In genomic region chr1:151003175-151003574, GRCh38 we compare ENCODE assay signal across 14 cellular contexts. TPM values are rescaled to one million over a fixed set of nuclear protein-coding genes. Genes with fewer than 3 reads are reported as not detected.
DNase-seq lines count a peak whose midpoint lies in the region; ATAC-seq and TF ChIP-seq lines count a peak whose summit lies in the region.
"Had no signal": no experiment of that assay in that cellular context is flagged by ENCODE, and none has a peak within 500 bp of the region (broad histone marks: within the 10 kb centered on the region; RNA-seq: fewer than 3 reads in every experiment).

No MANE protein-coding gene starts in this region.

- H3K9me3 ChIP-seq in Karpas-422 (ENCODE audit: low read length), result no peaks in the 10 kb centered on the region
- H3K9me3 ChIP-seq: tibial artery had no signal

- H3K27ac ChIP-seq in Karpas-422 (ENCODE audit: low read length), result no peak overlapping the region

- intact Hi-C loops in CD14-positive monocyte (cut with micrococcal nuclease), result loop anchor here in 1 of 2 donors (10.0 kb wide), 1 partner anchor 162 kb away; the partner anchor contains the start of genes LYSMD1 and SCNM1

- peaks cover 9% of the 10 kb centered on the region for H3K79me2 ChIP-seq in Karpas-422 (ENCODE audit: low read length)

- peaks cover 44% of the 10 kb centered on the region for H3K4me1 ChIP-seq in Karpas-422 (ENCODE audit: low read length)

- peak overlapping the region; percentile 3; the same call in 1 of the 2 replicates for H3K9ac ChIP-seq in Karpas-422 (ENCODE audit: low read length)

- H3K9me3 Mint-ChIP-seq in CD14-positive monocyte (peaks cover 0 to 2% (median 0%) of the 10 kb centered on the region in 7 donors), nephron (no peaks in the 10 kb centered on the region)
- no peaks in the 10 kb centered on the region for H3K9me3 Mint-ChIP-seq in activated naive CD8-positive, alpha-beta T cell treated with anti-CD3 and anti-CD28 coated beads, Interleukin-2, amount 10 ng/mL, durations not matched to agents 7 days and 5 days
- H3K9me3 Mint-ChIP-seq: activated T-helper 2 cell treated with anti-CD3 and anti-CD28 coated beads, Interferon-gamma antibody, Interleukin-2, Interleukin-4, amounts not matched to agents 10 μg/mL and 5 μg/mL and 100 μg/mL, durations not matched to agents 14 hours and 24 hours and 36 hours had no signal

- H3K36me3 ChIP-seq in Karpas-422 (ENCODE audit: insufficient read depth, low read length), result no peaks in the 10 kb centered on the region

- TF ChIP-seq CTCF in CD14-positive monocyte (IDR thresholded peaks at IDR 0.05) (no peak), nephron (IDR thresholded peaks at IDR 0.05; ENCODE audit: unreplicated experiment in 3 of 3) (no peak)

- no peaks in the 10 kb centered on the region for H3K9me2 ChIP-seq in Karpas-422 (replicated peaks; ENCODE audit: insufficient read depth, low read length)

- no peak for ATAC-seq in activated naive CD8-positive, alpha-beta T cell treated with anti-CD3 and anti-CD28 coated beads, Interleukin-2, amount 10 ng/mL, durations not matched to agents 7 days and 5 days (ENCODE audit: low read depth)

- H3K4me3 Mint-ChIP-seq in CD14-positive monocyte, result peak overlapping the region in 1 of 2 donors; percentile 77
- peak overlapping the region; percentile 62 for H3K4me3 Mint-ChIP-seq in activated naive CD8-positive, alpha-beta T cell treated with anti-CD3 and anti-CD28 coated beads, Interleukin-2, amount 10 ng/mL, durations not matched to agents 7 days and 5 days
- H3K4me3 Mint-ChIP-seq in nephron, result peak overlapping the region; percentile 53 to 59 (median 57)

- H3K36me3 Mint-ChIP-seq in CD14-positive monocyte, result peaks cover 24 to 35% of the 10 kb centered on the region in 2 donors
- peaks cover 8% of the 10 kb centered on the region for H3K36me3 Mint-ChIP-seq in activated naive CD8-positive, alpha-beta T cell treated with anti-CD3 and anti-CD28 coated beads, Interleukin-2, amount 10 ng/mL, durations not matched to agents 7 days and 5 days
- H3K36me3 Mint-ChIP-seq in nephron (ENCODE audit: low read depth), result peaks cover 30% of the 10 kb centered on the region

- H3K27ac Mint-ChIP-seq in CD14-positive monocyte (peak overlapping the region; percentile 88 to 94 (median 91)), nephron (peak overlapping the region in 2 of 3 experiments; percentile 52 to 94)
- H3K27ac Mint-ChIP-seq in activated naive CD8-positive, alpha-beta T cell treated with anti-CD3 and anti-CD28 coated beads, Interleukin-2, amount 10 ng/mL, durations not matched to agents 7 days and 5 days, result peak overlapping the region; percentile 84
- H3K27ac Mint-ChIP-seq: activated T-helper 2 cell treated with anti-CD3 and anti-CD28 coated beads, Interferon-gamma antibody, Interleukin-2, Interleukin-4, amounts not matched to agents 10 μg/mL and 5 μg/mL and 100 μg/mL, durations not matched to agents 14 hours and 24 hours and 36 hours had no signal

- H4K20me1 ChIP-seq in Karpas-422 (ENCODE audit: insufficient read depth, low read depth, low read length), result no peaks in the 10 kb centered on the region

- no peak for DNase-seq in CD14-positive monocyte (ENCODE audit: low spot score)
- no peak for DNase-seq in Karpas-422
- no peak for DNase-seq in activated naive CD8-positive, alpha-beta T cell treated with anti-CD3 and anti-CD28 coated beads, Interleukin-2, amount 10 ng/mL, durations not matched to agents 7 days and 5 days
- no peak for DNase-seq in AG20443 (ENCODE audit: low spot score)
- DNase-seq in stimulated activated CD4-positive, alpha-beta T cell treated with anti-CD3 and anti-CD28 coated beads, Interleukin-4, amount 100 ng/mL, for 4 hours, result no peak
- DNase-seq in GM19240 (ENCODE audit: insufficient read length, low spot score), result no peak
- no peak for DNase-seq in NCI-H524 (lab: John Stamatoyannopoulos, UW)
- DNase-seq: KG1; NCI-H510A treated with DMSO at 0.1 percent for 48 hours; stimulated activated CD4-positive, alpha-beta T cell treated with anti-CD3 and anti-CD28 coated beads, Interleukin-2, amount 100 ng/mL, for 24 hours; tibial artery had no signal

- H3K4me1 Mint-ChIP-seq in CD14-positive monocyte (peaks cover 89% of the 10 kb centered on the region), nephron (peaks cover 36% of the 10 kb centered on the region)
- H3K4me1 Mint-ChIP-seq in activated naive CD8-positive, alpha-beta T cell treated with anti-CD3 and anti-CD28 coated beads, Interleukin-2, amount 10 ng/mL, durations not matched to agents 7 days and 5 days, result peaks cover 58% of the 10 kb centered on the region

- no peaks in the 10 kb centered on the region for H3K27me3 ChIP-seq in Karpas-422 (ENCODE audit: low read length)
- H3K27me3 ChIP-seq: tibial artery had no signal

- peak overlapping the region; percentile 46 for H3K4me2 ChIP-seq in Karpas-422 (ENCODE audit: low read depth, low read length, poor library complexity, severe bottlenecking)

- POLR2A ChIA-PET in activated naive CD8-positive, alpha-beta T cell treated with anti-CD3 and anti-CD28 coated beads, Interleukin-2, amount 10 ng/mL, durations not matched to agents 7 days and 5 days (lab: Charles Lee), result interaction anchor here (0.5 to 0.7 kb wide), 2 partner anchors 12 to 52 kb away, joined by 3 to 4 read pairs; no protein-coding TSS in a partner anchor

- H2AFZ ChIP-seq in Karpas-422 (ENCODE audit: low read length), result no peak overlapping the region

- no peak overlapping the region for H3K4me3 ChIP-seq in Karpas-422 (ENCODE audit: low read length)

- H3K27me3 Mint-ChIP-seq in CD14-positive monocyte (ENCODE audit: low read depth in 3 of 3) (peaks cover 0 to 9% (median 2%) of the 10 kb centered on the region in 3 donors), nephron (ENCODE audit: low read depth) (no peaks in the 10 kb centered on the region)
- no peaks in the 10 kb centered on the region for H3K27me3 Mint-ChIP-seq in activated naive CD8-positive, alpha-beta T cell treated with anti-CD3 and anti-CD28 coated beads, Interleukin-2, amount 10 ng/mL, durations not matched to agents 7 days and 5 days

RNA-seq across cellular contexts. Expression of gene MINDY1, which starts 3.5 kb away (rescaled TPM):
- polyA plus RNA-seq in CD14-positive monocyte, result 10 to 100 TPM; 11.5 to 13.2 TPM
- 9.9 and 13.0 TPM in 2 replicates for total RNA-seq in Karpas-422 (2014; rRNA removed; shearing (Covaris generic); ENCODE audit: low replicate concordance)
- 10 to 100 TPM; 11.5 to 12.7 TPM for total RNA-seq in activated naive CD8-positive, alpha-beta T cell treated with anti-CD3 and anti-CD28 coated beads, Interleukin-2, amount 10 ng/mL, durations not matched to agents 7 days and 5 days

RNA-seq across cellular contexts. Expression of gene PRUNE1, which starts 5.1 kb away (rescaled TPM):
- 10 to 100 TPM; 22.6 to 22.8 TPM for polyA plus RNA-seq in CD14-positive monocyte
- total RNA-seq in Karpas-422 (2014; rRNA removed; shearing (Covaris generic); ENCODE audit: low replicate concordance), result 28.8 and 35.0 TPM in 2 replicates
- 10 to 100 TPM; 22.9 to 23.2 TPM for total RNA-seq in activated naive CD8-positive, alpha-beta T cell treated with anti-CD3 and anti-CD28 coated beads, Interleukin-2, amount 10 ng/mL, durations not matched to agents 7 days and 5 days

RNA-seq across cellular contexts. Expression of gene ANXA9, which starts 21.1 kb away (rescaled TPM):
- polyA plus RNA-seq in CD14-positive monocyte, result 1 to 10 TPM in 1 of 2 donors, under 1 TPM in 1; 0.28 to 1.4 TPM
- total RNA-seq in Karpas-422 (2014; rRNA removed; shearing (Covaris generic); ENCODE audit: low replicate concordance), result 0.19 and 0.47 TPM in 2 replicates
- total RNA-seq in activated naive CD8-positive, alpha-beta T cell treated with anti-CD3 and anti-CD28 coated beads, Interleukin-2, amount 10 ng/mL, durations not matched to agents 7 days and 5 days, result not detected
- total RNA-seq: T-helper 2 cell treated with Interferon-gamma antibody and Interleukin-4, amounts not matched to agents 100 ng/mL and 5 ng/mL, for 36 hours had no signal

RNA-seq across cellular contexts. Expression of gene CERS2, which starts 28.5 kb away (rescaled TPM):
- polyA plus RNA-seq in CD14-positive monocyte, result 100 to 1,000 TPM; 200 to 224 TPM
- 91.6 and 140 TPM in 2 replicates for total RNA-seq in Karpas-422 (2014; rRNA removed; shearing (Covaris generic); ENCODE audit: low replicate concordance)
- 100 to 1,000 TPM; 153 TPM for total RNA-seq in activated naive CD8-positive, alpha-beta T cell treated with anti-CD3 and anti-CD28 coated beads, Interleukin-2, amount 10 ng/mL, durations not matched to agents 7 days and 5 days

RNA-seq across cellular contexts. Expression of gene BNIPL, which starts 33.2 kb away (rescaled TPM):
- polyA plus RNA-seq in CD14-positive monocyte, result not detected
- 0.63 and 1.4 TPM in 2 replicates for total RNA-seq in Karpas-422 (2014; rRNA removed; shearing (Covaris generic); ENCODE audit: low replicate concordance)
- 1 to 10 TPM; 2.8 to 4.1 TPM for total RNA-seq in activated naive CD8-positive, alpha-beta T cell treated with anti-CD3 and anti-CD28 coated beads, Interleukin-2, amount 10 ng/mL, durations not matched to agents 7 days and 5 days
